25 cellular contexts compared by ENCODE assay signal in genomic region chr2:154394600-154394999, GRCh38.
"Had no signal": no experiment of that assay in that cellular context is flagged by ENCODE, and none has a peak within 500 bp of the region (broad histone marks: within the 10 kb centered on the region; RNA-seq: fewer than 3 reads in every experiment).

No MANE protein-coding gene starts in this region.

- H3K4me1 ChIP-seq: colonic mucosa, esophagus muscularis mucosa, esophagus squamous epithelium, foreskin keratinocyte, gastrocnemius medialis, gastroesophageal sphincter, heart left ventricle, heart right ventricle had no signal

- H3K4me3 ChIP-seq: colonic mucosa, coronary artery, dorsolateral prefrontal cortex, esophagus muscularis mucosa, esophagus squamous epithelium, gastrocnemius medialis, gastroesophageal sphincter, heart left ventricle, heart right ventricle had no signal

- H3K36me3 ChIP-seq: colonic mucosa, esophagus muscularis mucosa, esophagus squamous epithelium, gastrocnemius medialis, gastroesophageal sphincter, heart left ventricle, heart right ventricle had no signal

- DNase-seq: colonic mucosa; cortex of kidney; dermis blood vessel endothelial cell; dorsolateral prefrontal cortex; effector CD4-positive, alpha-beta T cell; effector CD8-positive, alpha-beta T cell; effector memory CD4-positive, alpha-beta T cell; effector memory CD8-positive, alpha-beta T cell; endodermal cell; erythroblast; esophagus squamous epithelium; foreskin fibroblast; foreskin keratinocyte; foreskin melanocyte; gastrocnemius medialis; glutamatergic neuron; head of caudate nucleus; heart left ventricle; heart right ventricle had no signal

- H3K9me3 ChIP-seq: colonic mucosa, gastrocnemius medialis, gastroesophageal sphincter had no signal

- ATAC-seq: effector memory CD8-positive, alpha-beta T cell; esophagus mucosa; foreskin keratinocyte; gastrocnemius medialis; gastroesophageal sphincter; heart left ventricle; heart right ventricle had no signal

- H3K27ac ChIP-seq: colonic mucosa, coronary artery, dorsolateral prefrontal cortex, epithelial cell of prostate, esophagus muscularis mucosa, esophagus squamous epithelium, foreskin keratinocyte, gastrocnemius medialis, gastroesophageal sphincter, heart left ventricle, heart right ventricle had no signal

- H3K27me3 ChIP-seq: colonic mucosa, dorsolateral prefrontal cortex, esophagus muscularis mucosa, esophagus squamous epithelium, foreskin keratinocyte, gastrocnemius medialis, gastroesophageal sphincter, heart left ventricle, heart right ventricle had no signal

- FAIRE-seq: endothelial cell of umbilical vein had no signal
